8 cellular contexts compared by ENCODE assay signal in the genomic region with DNA sequence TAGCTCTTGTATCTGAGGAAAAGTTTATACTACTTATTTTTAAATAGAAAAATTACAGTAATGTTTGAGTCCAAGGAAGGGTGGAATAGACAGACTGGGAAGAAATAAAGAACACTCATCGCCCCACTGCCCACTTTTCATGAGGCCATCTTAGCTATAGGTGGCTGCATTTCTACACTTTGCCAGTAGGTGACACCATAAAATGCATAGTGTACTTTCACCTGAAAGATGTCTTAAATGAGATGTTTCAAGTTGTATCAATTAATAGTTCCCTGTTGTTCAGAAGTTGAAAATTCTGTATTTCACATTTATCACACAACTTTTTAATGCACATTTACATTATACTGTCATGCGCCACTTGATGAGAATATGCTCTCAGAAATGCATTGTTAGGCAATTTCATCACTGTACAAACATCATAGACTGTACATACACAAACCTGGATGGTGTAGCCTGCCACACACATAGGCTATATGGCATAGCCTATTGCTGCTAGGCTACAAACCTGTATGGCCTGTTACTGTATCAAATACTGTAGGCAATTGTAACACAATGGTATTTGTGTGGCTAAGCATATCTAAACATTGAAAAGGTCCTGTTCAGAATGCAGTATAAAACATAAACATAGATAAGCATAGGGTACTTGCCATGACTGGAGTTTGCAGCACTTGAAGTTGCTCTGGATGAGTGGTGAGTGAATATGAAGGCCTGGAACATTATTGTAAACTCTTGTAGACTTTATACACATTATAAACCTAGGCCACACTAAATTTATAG. TPM values are rescaled to one million over a fixed set of nuclear protein-coding genes. Genes with fewer than 3 reads are reported as not detected.
DNase-seq lines count a peak whose midpoint lies in the region; ATAC-seq, FAIRE-seq and TF ChIP-seq lines count a peak whose summit lies in the region.

No MANE protein-coding gene starts in this region.

- no peak for TF ChIP-seq POLR2A in GM12891 (IDR thresholded peaks at IDR 0.05; ENCODE audit: low read depth, low read length)

- H3K27me3 ChIP-seq in AG04450 (ENCODE audit: control insufficient read depth, insufficient read depth, low read length) (no peaks in the 10 kb centered on the region), bronchial epithelial cell (ENCODE audit: control insufficient read depth, insufficient read depth, low read length) (no peaks in the 10 kb centered on the region)

- no peaks in the 10 kb centered on the region for H3K36me3 Mint-ChIP-seq in mesothelial cell of epicardium

- H3K4me3 ChIP-seq in AG04450 (ENCODE audit: low read depth, low read length) (no peak overlapping the region), bronchial epithelial cell (ENCODE audit: low read depth, low read length) (no peak overlapping the region)

- FAIRE-seq in GM12891 (lab: Jason Lieb, UNC): peak; percentile 76
- no peak for FAIRE-seq in bronchial epithelial cell (lab: Jason Lieb, UNC)

- no peaks in the 10 kb centered on the region for H3K9me3 ChIP-seq in AG04450 (ENCODE audit: control insufficient read depth, insufficient read depth, low read length)

- H3K9me3 Mint-ChIP-seq in mesothelial cell of epicardium: no peaks in the 10 kb centered on the region

- POLR2A ChIA-PET in AG04450 (lab: Yijun Ruan, JAX): no interaction called here

- no peak for ATAC-seq in HG02884 (IDR thresholded peaks at IDR 0.05; ENCODE audit: unreplicated experiment)
- no peak for ATAC-seq in GM18517 (IDR thresholded peaks at IDR 0.05; ENCODE audit: unreplicated experiment)

- no peak overlapping the region for H3K27ac ChIP-seq in AG04450 (ENCODE audit: low read depth, low read length)

- no peak overlapping the region for H3K27ac Mint-ChIP-seq in mesothelial cell of epicardium

- no peaks in the 10 kb centered on the region for H3K27me3 Mint-ChIP-seq in mesothelial cell of epicardium (ENCODE audit: low read depth)

- peak; percentile 68 for TF ChIP-seq CTCF in AG04450 (IDR thresholded peaks at IDR 0.05; ENCODE audit: low read depth, low read length)
- TF ChIP-seq CTCF in bronchial epithelial cell (IDR thresholded peaks at IDR 0.05; ENCODE audit: insufficient read depth, low read length, severe bottlenecking): peak; percentile 69
- peak; percentile 85 for TF ChIP-seq CTCF in mesothelial cell of epicardium (IDR thresholded peaks at IDR 0.05; ENCODE audit: unreplicated experiment)

- no peaks in the 10 kb centered on the region for H3K36me3 ChIP-seq in bronchial epithelial cell (ENCODE audit: control insufficient read depth, insufficient read depth, low read length)

- H3K4me1 Mint-ChIP-seq in mesothelial cell of epicardium: peaks cover 4% of the 10 kb centered on the region

- CTCF ChIA-PET in AG04450 (lab: Charles Lee): interaction anchor here (0.5 to 1.3 kb wide), 9 partner anchors 12 to 1821 kb away, joined by 3 to 9 read pairs (median 5); no protein-coding TSS in a partner anchor

- DNase-seq in AG04450 (ENCODE audit: low read depth, low spot score): no peak
- no peak for DNase-seq in GM12891 (ENCODE audit: insufficient read length, low spot score)
- DNase-seq in NCI-H2029 (lab: John Stamatoyannopoulos, UW): peak; percentile 0
- peak; percentile 49 for DNase-seq in bronchial epithelial cell (ENCODE audit: low read depth)
- no peak for DNase-seq in mesothelial cell of epicardium (ENCODE audit: low spot score in 2 of 2, unreplicated experiment in 2 of 2)
- DNase-seq in activated naive CD4-positive, alpha-beta T cell treated with anti-CD3 and anti-CD28 coated beads, Interleukin-2, amount 50 U/mL, for 16 hours: no peak

- no peak overlapping the region for H3K4me3 Mint-ChIP-seq in mesothelial cell of epicardium

TF ChIP-seq in GM12891, 5 proteins besides CTCF, POLR2A, EP300 and RAD21:
- TF ChIP-seq PAX5 (IDR thresholded peaks at IDR 0.05; ENCODE audit: insufficient read depth, low read length, severe bottlenecking) (no peak), POLR2AphosphoS5 (IDR thresholded peaks at IDR 0.05; ENCODE audit: low read depth, low read length) (no peak), POU2F2 (IDR thresholded peaks at IDR 0.05; ENCODE audit: low read depth, low read length) (no peak), SPI1 (IDR thresholded peaks at IDR 0.05; ENCODE audit: low read depth, low read length) (no peak), TAF1 (IDR thresholded peaks at IDR 0.05; ENCODE audit: low read depth, low read length) (no peak)
TF ChIP-seq in GM12891: peak in this region for 0.

RNA-seq across cellular contexts. Expression of a gene that starts 27.5 kb away (rescaled TPM):
- not detected in 2 replicates for polyA plus RNA-seq in AG04450 (2011; rRNA removed)
- not detected in 2 replicates for polyA minus RNA-seq in AG04450 (2011; rRNA and poly(A)+ RNA removed)
- 0.47 TPM for polyA plus RNA-seq in GM12891 (2012; ENCODE audit: low read depth, missing spikeins)
- total RNA-seq in bronchial epithelial cell: not detected in 2 replicates
- total RNA-seq in mesothelial cell of epicardium: not detected in 3 replicates

RNA-seq across cellular contexts. Expression of a gene that starts 50.1 kb away (rescaled TPM):
- polyA plus RNA-seq in AG04450 (2011; rRNA removed): 4.2 and 6.0 TPM in 2 replicates
- 1.4 and 2.6 TPM in 2 replicates for polyA minus RNA-seq in AG04450 (2011; rRNA and poly(A)+ RNA removed)
- 8.8 TPM for polyA plus RNA-seq in GM12891 (2012; ENCODE audit: low read depth, missing spikeins)
- total RNA-seq in bronchial epithelial cell (0.90 and 1.8 TPM in 2 replicates), mesothelial cell of epicardium (13.7 to 15.3 TPM (median 15.0 TPM) in 3 replicates)

RNA-seq across cellular contexts. Expression of a gene that starts 50.2 kb away (rescaled TPM):
- 42.6 and 62.5 TPM in 2 replicates for polyA plus RNA-seq in AG04450 (2011; rRNA removed)
- 9.3 and 24.4 TPM in 2 replicates for polyA minus RNA-seq in AG04450 (2011; rRNA and poly(A)+ RNA removed)
- 56.4 TPM for polyA plus RNA-seq in GM12891 (2012; ENCODE audit: low read depth, missing spikeins)
- 19.2 and 35.5 TPM in 2 replicates for total RNA-seq in bronchial epithelial cell
- total RNA-seq in mesothelial cell of epicardium: 32.4 to 35.2 TPM (median 33.8 TPM) in 3 replicates

Comparison
In these comparisons a context has a peak if more than half of its experiments do, and no peak if none do; other contexts are left out.
1. DNase-seq: peak in NCI-H2029 (single experiment) and bronchial epithelial cell (single experiment); none in AG04450 (single experiment), GM12891 (single experiment), mesothelial cell of epicardium (0 of 2) and activated naive CD4-positive, alpha-beta T cell treated with anti-CD3 and anti-CD28 coated beads, Interleukin-2, amount 50 U/mL, for 16 hours (single experiment).
2. Peak in every context shown above with its lines, with median percentiles within 50 percentile points of each other: CTCF ChIP-seq.